Comparison of ENCODE assay signal across 15 cellular contexts in genomic region chr9:4734150-4734549, GRCh38. TPM values are rescaled to one million over a fixed set of nuclear protein-coding genes. Genes with fewer than 3 reads are reported as not detected.
DNase-seq lines count a peak whose midpoint lies in the region; ATAC-seq and TF ChIP-seq lines count a peak whose summit lies in the region.
"Had no signal": no experiment of that assay in that cellular context is flagged by ENCODE, and none has a peak within 500 bp of the region (broad histone marks: within the 10 kb centered on the region; RNA-seq: fewer than 3 reads in every experiment).

No MANE protein-coding gene starts in this region.

- no peaks in the 10 kb centered on the region for H3K9me2 ChIP-seq in DOHH2 (replicated peaks; ENCODE audit: control insufficient read depth, low read length)

- H3K79me2 ChIP-seq in DOHH2 (ENCODE audit: control insufficient read depth, low read length) (peaks cover 94% of the 10 kb centered on the region), trophoblast cell (ENCODE audit: control insufficient read depth, insufficient read depth, low read length, poor library complexity) (peaks cover 6% of the 10 kb centered on the region)

- H3K9ac ChIP-seq in trophoblast cell (ENCODE audit: low read length), result no peak overlapping the region
- H3K9ac ChIP-seq: BLaER1 treated with 17β-estradiol and CSF1 and Interleukin-3, amounts not matched to agents 10 nM and 100 nM had no signal

- H3K18ac ChIP-seq in trophoblast cell (ENCODE audit: low read length), result no peak overlapping the region

- no peak overlapping the region for H3K14ac ChIP-seq in trophoblast cell (ENCODE audit: low read length)

- peak; percentile 18; the same call in 1 of the 2 replicates for TF ChIP-seq CTCF in BE2C (IDR thresholded peaks at IDR 0.05; ENCODE audit: low read depth, low read length)
- peak; percentile 11 for TF ChIP-seq CTCF in DOHH2 (IDR thresholded peaks at IDR 0.05; ENCODE audit: low read depth, low read length, poor library complexity, severe bottlenecking)

- no peaks in the 10 kb centered on the region for H3F3A ChIP-seq in DOHH2 (ENCODE audit: control insufficient read depth, insufficient read depth)

- H4K8ac ChIP-seq in trophoblast cell (ENCODE audit: low read depth, low read length), result no peak overlapping the region

- no peak overlapping the region for H2BK120ac ChIP-seq in trophoblast cell (ENCODE audit: insufficient read depth, low read length, poor library complexity)

- no peak overlapping the region for H3K4ac ChIP-seq in trophoblast cell (ENCODE audit: low read depth, low read length)

- DNase-seq in BE2C (no peak), M059J (ENCODE audit: low read depth) (peak; percentile 20), trophoblast cell (no peak), middle frontal gyrus (ENCODE audit: extremely low spot score, low spot score) (no peak)
- DNase-seq: GOT3, KBM-7, MV-4-11, NCI-H1694 treated with DMSO at 0.1 percent for 48 hours, NCI-H2107, NCI-H2227 treated with DMSO at 0.1 percent for 48 hours, PC-9 had no signal

- peaks cover 4% of the 10 kb centered on the region for H3K4me1 ChIP-seq in BE2C
- peaks cover 13% of the 10 kb centered on the region for H3K4me1 ChIP-seq in DOHH2 (ENCODE audit: control insufficient read depth, low read length)
- peaks cover 4 to 5% of the 10 kb centered on the region in 2 experiments for H3K4me1 ChIP-seq in trophoblast cell (ENCODE audit: control insufficient read depth in 1 of 2, insufficient read depth in 2 of 2, low read length in 2 of 2)

- H3K27me3 ChIP-seq in BE2C, result no peaks in the 10 kb centered on the region
- H3K27me3 ChIP-seq in DOHH2 (ENCODE audit: control insufficient read depth, low read length), result no peaks in the 10 kb centered on the region
- no peaks in the 10 kb centered on the region for H3K27me3 ChIP-seq in trophoblast cell (ENCODE audit: insufficient read depth, low read length)
- H3K27me3 ChIP-seq: BLaER1 treated with 17β-estradiol and CSF1 and Interleukin-3, amounts not matched to agents 10 nM and 100 nM had no signal

- H3K9me3 ChIP-seq in BE2C (no peaks in the 10 kb centered on the region), DOHH2 (ENCODE audit: control insufficient read depth, insufficient read depth, low read length) (no peaks in the 10 kb centered on the region), trophoblast cell (ENCODE audit: insufficient read depth, low read depth, low read length) (no peaks in the 10 kb centered on the region)

- H3K36me3 ChIP-seq in BE2C (no peaks in the 10 kb centered on the region), DOHH2 (ENCODE audit: control insufficient read depth, low read length) (peaks cover 28% of the 10 kb centered on the region), trophoblast cell (ENCODE audit: control insufficient read depth in 1 of 2, insufficient read depth in 2 of 2, low read length in 2 of 2) (peaks cover 0 to under 1% of the 10 kb centered on the region in 2 experiments)

- H4K12ac ChIP-seq in trophoblast cell (ENCODE audit: low read depth, low read length), result no peak overlapping the region

- peaks cover 15% of the 10 kb centered on the region; the same call in 1 of the 2 replicates for H4K20me1 ChIP-seq in DOHH2 (ENCODE audit: control insufficient read depth, insufficient read depth, low read depth, low read length)

- no peak overlapping the region for H2AK5ac ChIP-seq in trophoblast cell (ENCODE audit: low read length)

- H3K4me3 ChIP-seq in BE2C (ENCODE audit: low read depth, low read length) (no peak overlapping the region), DOHH2 (ENCODE audit: low read length) (no peak overlapping the region), trophoblast cell (ENCODE audit: low read depth, low read length) (no peak overlapping the region)
- H3K4me3 ChIP-seq: BLaER1 treated with 17β-estradiol and CSF1 and Interleukin-3, amounts not matched to agents 10 nM and 100 nM; PC-9 had no signal

- no peaks in the 10 kb centered on the region for H3K79me1 ChIP-seq in trophoblast cell (ENCODE audit: low read length)

- no peak overlapping the region for H2AFZ ChIP-seq in trophoblast cell (ENCODE audit: insufficient read depth, low read length, poor library complexity)
- H2AFZ ChIP-seq: PC-9 had no signal

- WGBS in trophoblast cell (ENCODE audit: extremely low coverage, insufficient coverage, insufficient read length), result no CpG with 5 or more reads among the region's 2 CpGs

- no peak overlapping the region for H2BK12ac ChIP-seq in trophoblast cell (ENCODE audit: low read length)

- no peak overlapping the region for H3K23ac ChIP-seq in trophoblast cell (ENCODE audit: low read length)

- H3K4me2 ChIP-seq in DOHH2 (ENCODE audit: low read length) (no peak overlapping the region), trophoblast cell (ENCODE audit: low read length) (no peak overlapping the region)
- H3K4me2 ChIP-seq: BLaER1 treated with 17β-estradiol and CSF1 and Interleukin-3, amounts not matched to agents 10 nM and 100 nM; PC-9 had no signal

- ATAC-seq in esophagus mucosa, result peak; percentile 47
- ATAC-seq in GM19467 (IDR thresholded peaks at IDR 0.05; ENCODE audit: unreplicated experiment), result no peak

- H3K27ac ChIP-seq in DOHH2 (ENCODE audit: low read depth, low read length), result no peak overlapping the region
- H3K27ac ChIP-seq in trophoblast cell (ENCODE audit: low read depth, low read length), result no peak overlapping the region
- H3K27ac ChIP-seq: BLaER1 treated with 17β-estradiol and CSF1 and Interleukin-3, amounts not matched to agents 10 nM and 100 nM; PC-9 had no signal

- no peak overlapping the region for H4K91ac ChIP-seq in trophoblast cell (ENCODE audit: low read depth, low read length)

- no peak overlapping the region for H2BK5ac ChIP-seq in trophoblast cell (ENCODE audit: low read depth, low read length, poor library complexity)

RNA-seq across cellular contexts. Expression of gene AK3, which starts 6.9 kb away (rescaled TPM):
- 33.1 TPM for polyA plus RNA-seq in BE2C (2012; ENCODE audit: insufficient read depth, insufficient read length, low read depth)
- 48.9 and 55.6 TPM in 2 replicates for total RNA-seq in M059J (2014; rRNA removed; shearing (Covaris generic))
- 65.6 TPM for total RNA-seq in esophagus mucosa
- polyA plus RNA-seq in trophoblast cell (2013), result 32.9 and 34.0 TPM in 2 replicates

RNA-seq across cellular contexts. Expression of gene CDC37L1, which starts 54.8 kb away (rescaled TPM):
- 4.6 TPM for polyA plus RNA-seq in BE2C (2012; ENCODE audit: insufficient read depth, insufficient read length, low read depth)
- total RNA-seq in M059J (2014; rRNA removed; shearing (Covaris generic)), result 16.0 and 21.9 TPM in 2 replicates
- total RNA-seq in esophagus mucosa, result 9.3 TPM
- polyA plus RNA-seq in trophoblast cell (2013), result 7.7 and 8.3 TPM in 2 replicates

RNA-seq across cellular contexts. Expression of gene RCL1, which starts 58.6 kb away (rescaled TPM):
- 18.8 TPM for polyA plus RNA-seq in BE2C (2012; ENCODE audit: insufficient read depth, insufficient read length, low read depth)
- total RNA-seq in M059J (2014; rRNA removed; shearing (Covaris generic)), result 14.7 and 15.4 TPM in 2 replicates
- total RNA-seq in esophagus mucosa, result 13.9 TPM
- polyA plus RNA-seq in trophoblast cell (2013), result 25.3 and 26.8 TPM in 2 replicates
